Comparison of ENCODE assay signal across 29 cellular contexts in the genomic region with DNA sequence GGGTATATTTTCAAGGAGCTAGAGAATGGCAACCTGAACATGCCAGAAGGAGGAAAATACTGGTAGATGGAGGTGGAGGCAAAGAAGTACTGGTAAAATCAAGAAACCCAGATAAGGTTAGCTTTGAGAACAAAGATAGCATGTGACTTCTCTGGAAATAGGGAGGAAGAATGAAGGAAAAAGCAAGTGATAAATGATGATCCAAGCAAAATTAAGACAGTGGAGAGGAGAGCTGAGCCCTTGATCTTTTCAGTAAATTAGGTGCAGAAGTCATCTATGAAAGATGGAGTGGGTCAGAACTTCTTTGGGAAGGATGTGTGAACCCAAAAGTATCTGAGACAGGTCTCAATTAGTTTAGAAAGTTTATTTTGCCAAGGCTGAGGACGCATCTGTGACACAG.
"Had no signal": no experiment of that assay in that cellular context is flagged by ENCODE, and none has a peak within 500 bp of the region (broad histone marks: within the 10 kb centered on the region; RNA-seq: fewer than 3 reads in every experiment).

No MANE protein-coding gene starts in this region.

- H3K27me3 ChIP-seq: neural progenitor cell, spleen, suprapubic skin, testis, transverse colon, upper lobe of right lung, uterus had no signal

- H3K27ac Mint-ChIP-seq: naive thymus-derived CD4-positive, alpha-beta T cell; natural killer cell; nephron; neural progenitor cell; stimulated activated memory B cell treated with anti-CD40 and anti-IgM and Interleukin-4, amounts not matched to agents 10 μg/mL and 1 μg/mL and 100 μg/mL, for 72 hours; type B pancreatic cell had no signal

- H3K9me3 Mint-ChIP-seq: naive thymus-derived CD4-positive, alpha-beta T cell; natural killer cell; nephron; neural progenitor cell; stimulated activated memory B cell treated with anti-CD40 and anti-IgM and Interleukin-4, amounts not matched to agents 10 μg/mL and 1 μg/mL and 100 μg/mL, for 72 hours; stimulated activated naive CD8-positive, alpha-beta T cell treated with anti-CD3 and anti-CD28 coated beads, Interleukin-15, amount 100 ng/mL, for 72 hours; type B pancreatic cell had no signal

- H3K36me3 Mint-ChIP-seq: natural killer cell; neural progenitor cell; stimulated activated memory B cell treated with anti-CD40 and anti-IgM and Interleukin-4, amounts not matched to agents 10 μg/mL and 1 μg/mL and 100 μg/mL, for 72 hours; type B pancreatic cell had no signal

- H3K4me3 Mint-ChIP-seq: naive thymus-derived CD4-positive, alpha-beta T cell; natural killer cell; nephron; neural progenitor cell; stimulated activated memory B cell treated with anti-CD40 and anti-IgM and Interleukin-4, amounts not matched to agents 10 μg/mL and 1 μg/mL and 100 μg/mL, for 72 hours; stimulated activated naive CD8-positive, alpha-beta T cell treated with anti-CD3 and anti-CD28 coated beads, Interleukin-15, amount 100 ng/mL, for 72 hours; type B pancreatic cell had no signal

- H3K27ac ChIP-seq: neural progenitor cell, pancreas, psoas muscle, skin epidermis, spleen, suprapubic skin, testis, tibial artery, transverse colon, upper lobe of right lung, uterus had no signal

- DNase-seq: naive thymus-derived CD4-positive, alpha-beta T cell; natural killer cell; occipital lobe; pancreas; psoas muscle; right cardiac atrium; spleen; stimulated activated CD4-positive, alpha-beta T cell treated with anti-CD3 and anti-CD28 coated beads, Interleukin-12 subunit alpha, Interleukin-12 subunit beta, amount 100 ng/mL, for 4 hours; stimulated activated CD4-positive, alpha-beta T cell treated with anti-CD3 and anti-CD28 coated beads, Interleukin-1b, Interleukin-23, amount 100 ng/mL, for 48 hours; stimulated activated CD4-positive, alpha-beta T cell treated with anti-CD3 and anti-CD28 coated beads, Interleukin-4, amount 100 ng/mL, for 1 hour; stimulated activated CD4-positive, alpha-beta T cell treated with anti-CD3 and anti-CD28 coated beads, Interleukin-4, amount 100 ng/mL, for 4 hours; stimulated activated CD8-positive, alpha-beta memory T cell treated with anti-CD3 and anti-CD28 coated beads, Interleukin-4, amount 100 ng/mL, for 48 hours; stimulated activated naive CD4-positive, alpha-beta T cell; stimulated activated naive CD8-positive, alpha-beta T cell treated with anti-CD3 and anti-CD28 coated beads, Interleukin-15, amount 100 ng/mL, for 72 hours; stimulated activated naive CD8-positive, alpha-beta T cell treated with anti-CD3 and anti-CD28 coated beads, Interleukin-15, Interleukin-2, amounts not matched to agents 100 U/mL and 50 U/mL, for 24 hours; substantia nigra; testis; tibial artery; transverse colon; upper lobe of right lung; uterus had no signal

- H3K4me2 ChIP-seq: neural progenitor cell, smooth muscle cell had no signal

- H3K4me1 Mint-ChIP-seq: natural killer cell; nephron; neural progenitor cell; stimulated activated memory B cell treated with anti-CD40 and anti-IgM and Interleukin-4, amounts not matched to agents 10 μg/mL and 1 μg/mL and 100 μg/mL, for 72 hours had no signal

- FAIRE-seq: pancreas had no signal

- H3K4me1 ChIP-seq: neural progenitor cell, pancreas, psoas muscle, spleen, suprapubic skin, testis, tibial artery, transverse colon, upper lobe of right lung, uterus had no signal

- H3K9me3 ChIP-seq: pancreas, psoas muscle, spleen, suprapubic skin, testis, tibial artery, transverse colon, upper lobe of right lung, uterus had no signal

- H3K36me3 ChIP-seq: neural progenitor cell, pancreas, spleen, suprapubic skin, tibial artery, transverse colon, upper lobe of right lung, uterus had no signal

- ATAC-seq: naive thymus-derived CD4-positive, alpha-beta T cell; natural killer cell; pancreas; psoas muscle; right cardiac atrium; sciatic nerve; stimulated activated memory B cell treated with anti-CD40 and anti-IgM and Interleukin-4, amounts not matched to agents 10 μg/mL and 1 μg/mL and 100 μg/mL, for 72 hours; stimulated activated naive CD8-positive, alpha-beta T cell treated with anti-CD3 and anti-CD28 coated beads, Interleukin-15, amount 100 ng/mL, for 72 hours; stimulated activated naive CD8-positive, alpha-beta T cell treated with anti-CD3 and anti-CD28 coated beads, Interleukin-15, Interleukin-2, amounts not matched to agents 100 U/mL and 50 U/mL, for 24 hours; upper lobe of right lung had no signal

- H3K4me3 ChIP-seq: neural progenitor cell, pancreas, psoas muscle, skin epidermis, smooth muscle cell, spleen, suprapubic skin, testis, tibial artery, transverse colon, upper lobe of right lung, uterus had no signal

- H2AFZ ChIP-seq: neural progenitor cell had no signal
